In the genomic region with DNA sequence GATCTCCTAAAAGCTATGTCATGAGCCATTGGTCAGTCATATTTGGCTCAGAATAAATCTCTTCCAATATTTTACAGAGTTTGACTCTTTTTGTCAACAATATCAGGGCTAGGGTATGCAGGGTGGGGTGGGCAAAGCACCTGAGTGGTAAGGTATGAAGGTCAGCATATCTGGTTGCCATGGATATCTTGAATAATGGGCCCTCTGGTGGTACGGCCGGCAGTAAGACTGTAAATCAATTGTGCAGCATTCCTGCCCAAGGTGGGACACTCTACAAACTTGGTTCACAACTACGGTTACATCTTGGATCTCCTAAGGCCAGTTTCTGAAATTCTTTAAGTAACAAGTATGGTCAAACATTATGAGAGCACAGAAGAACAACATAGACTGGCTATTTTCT, we compare ENCODE assay signal across 28 cellular contexts.
"Had no signal": no experiment of that assay in that cellular context is flagged by ENCODE, and none has a peak within 500 bp of the region (broad histone marks: within the 10 kb centered on the region; RNA-seq: fewer than 3 reads in every experiment).

No MANE protein-coding gene starts in this region.

- H3K27me3 ChIP-seq: heart right ventricle, left lung, neural progenitor cell, right atrium auricular region, suprapubic skin, tibial artery had no signal

- H3K36me3 ChIP-seq: esophagus squamous epithelium, heart right ventricle, left lung, lower lobe of right lung, neural progenitor cell, right atrium auricular region, spleen, suprapubic skin, tibial artery had no signal

- H3K27ac ChIP-seq: esophagus squamous epithelium, left lung, lower lobe of right lung, neural progenitor cell, parathyroid adenoma, right atrium auricular region, spleen, suprapubic skin, tibial artery had no signal

- H3K4me2 ChIP-seq: neural progenitor cell had no signal

- H3K36me3 Mint-ChIP-seq: natural killer cell, neural progenitor cell had no signal

- H3K4me1 ChIP-seq: esophagus squamous epithelium, heart right ventricle, left lung, lower lobe of right lung, neural progenitor cell, parathyroid adenoma, right atrium auricular region, spleen, suprapubic skin, tibial artery had no signal

- H3K4me1 Mint-ChIP-seq: activated CD4-positive, alpha-beta memory T cell treated with anti-CD3 and anti-CD28 coated beads, Interleukin-2, amount 10 ng/mL, durations not matched to agents 7 days and 5 days; activated CD4-positive, alpha-beta T cell treated with anti-CD3 and anti-CD28 coated beads, Interleukin-2, amount 10 ng/mL, durations not matched to agents 7 days and 5 days; activated T-helper 17 cell treated with anti-CD3 and anti-CD28 coated beads, Interleukin-2, amount 50 U/mL, for 72 hours; natural killer cell; T-helper 17 cell had no signal

- H3K4me3 ChIP-seq: esophagus squamous epithelium, heart right ventricle, left lung, lower lobe of right lung, neural progenitor cell, right atrium auricular region, spleen, suprapubic skin, tibial artery had no signal

- DNase-seq: activated CD4-positive, alpha-beta memory T cell treated with anti-CD3 and anti-CD28 coated beads, Interleukin-2, amount 10 ng/mL, durations not matched to agents 7 days and 5 days; activated CD4-positive, alpha-beta T cell treated with anti-CD3 and anti-CD28 coated beads for 1 hour; activated CD4-positive, alpha-beta T cell treated with anti-CD3 and anti-CD28 coated beads, Interleukin-2, amount 10 ng/mL, durations not matched to agents 7 days and 5 days; activated CD8-positive, alpha-beta memory T cell treated with anti-CD3 and anti-CD28 coated beads, Interleukin-2, amount 50 U/mL, for 48 hours; activated gamma-delta T cell treated with Interleukin-2 at 50 U/mL for 16 hours; activated naive CD4-positive, alpha-beta T cell treated with anti-CD3 and anti-CD28 coated beads, Interleukin-2, amount 50 U/mL, for 16 hours; activated T-cell treated with anti-CD3 and anti-CD28 coated beads, Interleukin-2, amount 50 U/mL, for 24 hours; amniotic stem cell; caudate nucleus; esophagus squamous epithelium; foreskin melanocyte; heart right ventricle; left lung; lower lobe of right lung; mesenchymal stem cell; natural killer cell; occipital lobe; spleen; stimulated activated naive CD4-positive, alpha-beta T cell; T-helper 17 cell; T1000; tibial artery had no signal

- H3K27ac Mint-ChIP-seq: activated CD4-positive, alpha-beta memory T cell treated with anti-CD3 and anti-CD28 coated beads, Interleukin-2, amount 10 ng/mL, durations not matched to agents 7 days and 5 days; activated CD4-positive, alpha-beta T cell treated with anti-CD3 and anti-CD28 coated beads, Interleukin-2, amount 10 ng/mL, durations not matched to agents 7 days and 5 days; activated T-cell treated with anti-CD3 and anti-CD28 coated beads, Interleukin-2, amount 50 U/mL, for 24 hours; activated T-helper 17 cell treated with anti-CD3 and anti-CD28 coated beads, Interleukin-2, amount 50 U/mL, for 72 hours; natural killer cell; neural progenitor cell; T-helper 17 cell had no signal

- H3K9me3 ChIP-seq: esophagus squamous epithelium, heart right ventricle, left lung, lower lobe of right lung, right atrium auricular region, spleen, suprapubic skin, tibial artery had no signal

- H3K9ac ChIP-seq: neural progenitor cell, parathyroid adenoma had no signal

- H3K79me2 ChIP-seq: parathyroid adenoma had no signal

- H2AFZ ChIP-seq: neural progenitor cell, parathyroid adenoma had no signal

- H3K9me3 Mint-ChIP-seq: activated CD4-positive, alpha-beta memory T cell treated with anti-CD3 and anti-CD28 coated beads, Interleukin-2, amount 10 ng/mL, durations not matched to agents 7 days and 5 days; activated CD4-positive, alpha-beta T cell treated with anti-CD3 and anti-CD28 coated beads, Interleukin-2, amount 10 ng/mL, durations not matched to agents 7 days and 5 days; activated T-cell treated with anti-CD3 and anti-CD28 coated beads, Interleukin-2, amount 50 U/mL, for 24 hours; activated T-helper 17 cell treated with anti-CD3 and anti-CD28 coated beads, Interleukin-2, amount 50 U/mL, for 72 hours; neural progenitor cell had no signal

- FAIRE-seq: urothelium cell line had no signal

- ATAC-seq: activated T-helper 17 cell treated with anti-CD3 and anti-CD28 coated beads, Interleukin-2, amount 50 U/mL, for 72 hours; heart right ventricle; left lung; lower lobe of right lung; natural killer cell; T-helper 17 cell had no signal

- H3K4me3 Mint-ChIP-seq: activated CD4-positive, alpha-beta memory T cell treated with anti-CD3 and anti-CD28 coated beads, Interleukin-2, amount 10 ng/mL, durations not matched to agents 7 days and 5 days; activated CD4-positive, alpha-beta T cell treated with anti-CD3 and anti-CD28 coated beads, Interleukin-2, amount 10 ng/mL, durations not matched to agents 7 days and 5 days; activated T-cell treated with anti-CD3 and anti-CD28 coated beads, Interleukin-2, amount 50 U/mL, for 24 hours; activated T-helper 17 cell treated with anti-CD3 and anti-CD28 coated beads, Interleukin-2, amount 50 U/mL, for 72 hours; natural killer cell; neural progenitor cell; T-helper 17 cell had no signal
